ENCODE assay signal across 19 cellular contexts in the genomic region with DNA sequence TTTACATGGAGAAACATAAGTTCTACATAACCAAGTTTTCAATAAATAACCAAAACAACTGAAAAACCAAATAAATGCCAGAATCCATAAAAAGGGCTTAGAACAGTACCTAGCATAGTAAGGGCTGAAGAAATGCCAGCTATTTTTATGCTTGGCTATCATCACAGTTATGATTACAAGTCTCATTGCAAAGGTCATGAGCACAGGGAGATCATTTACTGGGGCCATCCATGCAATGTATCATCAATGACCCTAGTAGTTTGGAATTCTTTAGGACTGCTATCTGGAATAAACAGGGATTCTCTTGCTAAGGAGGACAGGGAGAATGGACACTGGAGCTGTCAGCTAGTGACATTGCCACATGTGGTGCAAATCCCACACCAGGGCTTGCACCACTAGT.
DNase-seq lines count a peak whose midpoint lies in the region; ATAC-seq and TF ChIP-seq lines count a peak whose summit lies in the region.
"Had no signal": no experiment of that assay in that cellular context is flagged by ENCODE, and none has a peak within 500 bp of the region (broad histone marks: within the 10 kb centered on the region; RNA-seq: fewer than 3 reads in every experiment).

No MANE protein-coding gene starts in this region.

- no peaks in the 10 kb centered on the region for H3K27me3 Mint-ChIP-seq in MCF 10A (ENCODE audit: insufficient read depth, unreplicated experiment)

- ATAC-seq in GM19455 (IDR thresholded peaks at IDR 0.05; ENCODE audit: unreplicated experiment): no peak

- H3K4me3 Mint-ChIP-seq in MCF 10A (ENCODE audit: unreplicated experiment): no peak overlapping the region
- H3K4me3 Mint-ChIP-seq: CD4-positive, CD25-positive, alpha-beta regulatory T cell; H9 had no signal

- BruUV-seq in MCF 10A (replicated peaks; lab: Mats Ljungman, UMichigan): no TSS peak

- H3K27ac Mint-ChIP-seq in MCF 10A (ENCODE audit: low read depth, unreplicated experiment): no peak overlapping the region
- H3K27ac Mint-ChIP-seq: CD4-positive, CD25-positive, alpha-beta regulatory T cell; H9 had no signal

- intact Hi-C loops in MCF 10A (cut with micrococcal nuclease): no loop called here

- H4K20me1 ChIP-seq in osteoblast (ENCODE audit: insufficient read depth, low read length): no peaks in the 10 kb centered on the region
- no peaks in the 10 kb centered on the region for H4K20me1 ChIP-seq in MM.1S (ENCODE audit: insufficient read depth, low read length)

- TF ChIP-seq CTCF in osteoblast (IDR thresholded peaks at IDR 0.05; ENCODE audit: extremely low read depth, low read depth, low read length) (no peak), MM.1S (IDR thresholded peaks at IDR 0.05; ENCODE audit: low read length) (no peak), MCF 10A (IDR thresholded peaks at IDR 0.05; ENCODE audit: unreplicated experiment) (no peak)

- peaks cover 6% of the 10 kb centered on the region for H3K4me1 ChIP-seq in osteoblast (ENCODE audit: insufficient read depth, low read length)
- no peaks in the 10 kb centered on the region for H3K4me1 ChIP-seq in MM.1S (ENCODE audit: low read length)

- no peaks in the 10 kb centered on the region for H3K9me2 ChIP-seq in MM.1S (replicated peaks; ENCODE audit: insufficient read depth, low read length)

- H3K36me3 ChIP-seq in osteoblast (ENCODE audit: insufficient read depth, low read length): no peaks in the 10 kb centered on the region
- H3K36me3 ChIP-seq in MM.1S (replicated peaks; ENCODE audit: insufficient read depth, low read length): no peaks in the 10 kb centered on the region
- H3K36me3 ChIP-seq: BE2C had no signal

- H3K27me3 ChIP-seq in osteoblast (ENCODE audit: insufficient read depth, low read length) (no peaks in the 10 kb centered on the region), MM.1S (replicated peaks; ENCODE audit: insufficient read depth, low read length) (no peaks in the 10 kb centered on the region)

- DNase-seq in COLO829 (ENCODE audit: low spot score) (peak; percentile 18), HS-5 (ENCODE audit: low read depth) (peak; percentile 24), fibroblast of gingiva (ENCODE audit: low read depth) (peak; percentile 11), osteoblast (ENCODE audit: insufficient read length, low spot score, missing footprints) (peak; percentile 39), MM.1S (no peak), MCF 10A (ENCODE audit: unreplicated experiment) (no peak), NCI-H2081 treated with DMSO at 0.1 percent for 48 hours (lab: John Stamatoyannopoulos, UW) (no peak)
- DNase-seq: BE2C; Calu3; CD4-positive, CD25-positive, alpha-beta regulatory T cell; H9; Kasumi-1; NCI-H1105; NCI-H1694; NCI-H510A; NCI-H748 treated with DMSO at 0.1 percent for 48 hours; RPMI8226; SIG-M5 had no signal

- H2AFZ ChIP-seq in osteoblast (ENCODE audit: low read length) (no peak overlapping the region), MM.1S (ENCODE audit: low read length) (no peak overlapping the region)

- POLR2A ChIA-PET in MCF 10A (lab: Yijun Ruan, JAX): interaction anchor here (0.7 kb wide), 1 partner anchor 48 kb away, joined by 3 read pairs; no protein-coding TSS in a partner anchor

- no peak overlapping the region for H3K9ac ChIP-seq in MM.1S (ENCODE audit: low read length)

- H3K79me2 ChIP-seq in osteoblast (ENCODE audit: insufficient read depth, low read length) (no peaks in the 10 kb centered on the region), MM.1S (ENCODE audit: low read length) (no peaks in the 10 kb centered on the region)

- H3K9me3 ChIP-seq in osteoblast (ENCODE audit: low read depth, low read length) (no peaks in the 10 kb centered on the region), MM.1S (replicated peaks; ENCODE audit: insufficient read depth, low read length) (no peaks in the 10 kb centered on the region)
- H3K9me3 ChIP-seq: BE2C had no signal

- H3K4me2 ChIP-seq in osteoblast (ENCODE audit: insufficient read depth, low read length) (no peak overlapping the region), MM.1S (ENCODE audit: low read depth, low read length) (no peak overlapping the region)

- no peaks in the 10 kb centered on the region for H3K4me1 Mint-ChIP-seq in MCF 10A (ENCODE audit: insufficient read depth, unreplicated experiment)
- H3K4me1 Mint-ChIP-seq: CD4-positive, CD25-positive, alpha-beta regulatory T cell; H9 had no signal

- peaks cover 6% of the 10 kb centered on the region for H3K36me3 Mint-ChIP-seq in MCF 10A (ENCODE audit: insufficient read depth, unreplicated experiment)
- H3K36me3 Mint-ChIP-seq: CD4-positive, CD25-positive, alpha-beta regulatory T cell had no signal

- CTCF ChIA-PET in MCF 10A (lab: Yijun Ruan, JAX): no interaction called here

- peaks cover 7% of the 10 kb centered on the region for H3K9me3 Mint-ChIP-seq in MCF 10A (ENCODE audit: unreplicated experiment)
- H3K9me3 Mint-ChIP-seq: CD4-positive, CD25-positive, alpha-beta regulatory T cell; H9 had no signal

- H3K27ac ChIP-seq in osteoblast (ENCODE audit: low read depth, low read length) (no peak overlapping the region), MM.1S (ENCODE audit: low read length) (no peak overlapping the region)

- H3F3A ChIP-seq in MM.1S (ENCODE audit: insufficient read depth, low read length): no peaks in the 10 kb centered on the region

- H3K4me3 ChIP-seq in osteoblast (ENCODE audit: insufficient read depth, low read length) (no peak overlapping the region), MM.1S (ENCODE audit: low read length) (no peak overlapping the region)

Comparison
In these comparisons a context has a peak if more than half of its experiments do, and no peak if none do; other contexts are left out.
1. DNase-seq: peak in COLO829 (single experiment), HS-5 (single experiment), fibroblast of gingiva (single experiment) and osteoblast (single experiment); none in MM.1S (single experiment), MCF 10A (single experiment) and NCI-H2081 treated with DMSO at 0.1 percent for 48 hours (single experiment).